ENCODE assay signal across 18 cellular contexts in the genomic region with DNA sequence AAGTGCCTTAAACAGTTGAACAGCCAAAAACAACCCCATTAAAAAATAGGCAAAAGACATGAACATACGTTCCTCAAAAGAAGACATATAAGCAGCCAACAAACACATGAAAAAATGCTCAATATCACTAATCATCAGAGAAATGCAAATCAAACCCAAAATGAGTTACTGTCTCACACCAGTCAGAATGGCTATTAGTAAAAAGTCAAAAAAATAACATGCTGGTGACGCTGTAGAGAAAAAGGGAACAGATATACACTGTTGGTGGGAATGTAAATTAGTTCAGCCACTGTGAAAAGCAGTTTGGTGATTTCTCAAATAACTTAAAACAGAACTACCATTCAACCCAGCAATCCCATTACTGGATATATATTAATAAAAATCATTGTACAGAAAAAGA. TPM values are rescaled to one million over a fixed set of nuclear protein-coding genes. Genes with fewer than 3 reads are reported as not detected.
"Had no signal": no experiment of that assay in that cellular context is flagged by ENCODE, and none has a peak within 500 bp of the region (broad histone marks: within the 10 kb centered on the region; RNA-seq: fewer than 3 reads in every experiment).

No MANE protein-coding gene starts in this region.

RNA-seq across cellular contexts. Expression of a gene that starts 6.0 kb away (rescaled TPM):
- total RNA-seq: naive thymus-derived CD8-positive, alpha-beta T cell; natural killer cell treated with Interleukin-12 subunit alpha and Interleukin-12 subunit beta and Interleukin-15 and Interleukin-18, amount 100 ng/mL, for 72 hours; neural crest cell; osteocyte; posterior vena cava; prostate gland; pulmonary artery endothelial cell; right atrium auricular region; sciatic nerve; smooth muscle cell; spleen; suprapubic skin had no signal
- polyA plus RNA-seq: naive thymus-derived CD8-positive, alpha-beta T cell; smooth muscle cell had no signal

RNA-seq across cellular contexts. Expression of a gene that starts 8.8 kb away (rescaled TPM):
- total RNA-seq: naive thymus-derived CD8-positive, alpha-beta T cell; natural killer cell treated with Interleukin-12 subunit alpha and Interleukin-12 subunit beta and Interleukin-15 and Interleukin-18, amount 100 ng/mL, for 72 hours; neural crest cell; osteocyte; smooth muscle cell had no signal
- polyA plus RNA-seq: naive thymus-derived CD8-positive, alpha-beta T cell; smooth muscle cell had no signal

RNA-seq across cellular contexts. Expression of a gene that starts 14.0 kb away (rescaled TPM):
- total RNA-seq: naive thymus-derived CD8-positive, alpha-beta T cell; natural killer cell treated with Interleukin-12 subunit alpha and Interleukin-12 subunit beta and Interleukin-15 and Interleukin-18, amount 100 ng/mL, for 72 hours; neural crest cell; osteocyte; pancreas; prostate gland; right atrium auricular region; smooth muscle cell; suprapubic skin; transverse colon had no signal
- polyA plus RNA-seq: naive thymus-derived CD8-positive, alpha-beta T cell; smooth muscle cell had no signal

RNA-seq across cellular contexts. Expression of a gene that starts 22.4 kb away (rescaled TPM):
- total RNA-seq: naive thymus-derived CD8-positive, alpha-beta T cell; neural crest cell; osteocyte; right atrium auricular region; smooth muscle cell had no signal
- polyA plus RNA-seq: naive thymus-derived CD8-positive, alpha-beta T cell; smooth muscle cell had no signal

RNA-seq across cellular contexts. Expression of a gene that starts 51.8 kb away (rescaled TPM):
- total RNA-seq: naive thymus-derived CD8-positive, alpha-beta T cell; natural killer cell treated with Interleukin-12 subunit alpha and Interleukin-12 subunit beta and Interleukin-15 and Interleukin-18, amount 100 ng/mL, for 72 hours; neural crest cell; omental fat pad; osteocyte; pancreas; posterior vena cava; pulmonary artery endothelial cell; right atrium auricular region; sciatic nerve; smooth muscle cell; spleen; suprapubic skin; transverse colon; upper lobe of right lung; urinary bladder; uterus had no signal
- polyA plus RNA-seq: naive thymus-derived CD8-positive, alpha-beta T cell; pancreas; smooth muscle cell; spleen; urinary bladder had no signal
